ENCODE assay signal across 2 cellular contexts in the genomic region with DNA sequence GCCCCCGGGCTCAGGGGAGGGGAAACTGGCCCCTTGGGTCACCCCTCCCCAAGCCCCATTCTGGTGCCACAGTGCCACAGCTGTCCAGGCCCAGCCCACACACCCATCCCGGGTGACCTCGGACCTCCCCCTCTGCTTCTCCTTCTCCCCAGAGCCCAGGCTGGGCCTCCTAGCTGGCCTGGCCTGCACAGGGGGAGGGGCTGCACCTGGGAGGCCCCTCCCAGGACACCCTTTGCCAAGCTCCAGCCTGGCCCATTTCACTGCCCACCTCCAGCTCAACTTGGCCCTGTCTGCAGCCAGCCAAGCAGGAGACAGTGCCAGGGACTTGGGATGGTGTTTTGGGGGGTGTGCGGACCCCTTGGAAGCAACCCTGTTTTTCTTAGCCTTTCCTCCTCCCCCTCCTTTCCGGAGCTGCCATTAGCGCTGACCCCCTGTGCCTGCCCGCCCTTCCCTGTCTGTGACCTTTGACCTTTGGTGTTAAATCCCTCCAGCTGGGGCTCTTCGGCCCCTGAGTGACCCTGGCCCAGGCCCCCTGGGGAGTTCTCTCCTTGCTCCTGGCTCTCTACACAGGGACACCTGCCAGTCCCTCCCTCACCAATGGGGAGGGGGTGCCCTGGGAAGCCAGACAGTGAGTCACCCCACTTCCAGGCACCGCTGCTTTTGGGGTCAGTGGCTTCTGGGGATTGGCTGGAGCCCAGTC.
TF ChIP-seq lines count a peak whose summit lies in the region.

No MANE protein-coding gene starts in this region.

TF ChIP-seq in endothelial cell of umbilical vein, 7 proteins besides CTCF, POLR2A, EP300 and RAD21:
- TF ChIP-seq POLR2AphosphoS5 (IDR thresholded peaks at IDR 0.05; ENCODE audit: insufficient read depth, low read depth, low read length) = no peak
- TF ChIP-seq FOS (IDR thresholded peaks at IDR 0.05; ENCODE audit: borderline replicate concordance, insufficient read depth, low read length) = peak; percentile 10
- TF ChIP-seq GATA2 (IDR thresholded peaks at IDR 0.05; ENCODE audit: insufficient read depth, insufficient read length, low read depth, low read length) = no peak
TF ChIP-seq in endothelial cell of umbilical vein: peak in this region for 1.

TF ChIP-seq in neural cell, 6 proteins besides CTCF, POLR2A, EP300 and RAD21:
- TF ChIP-seq POLR2AphosphoS5 (IDR thresholded peaks at IDR 0.05) = no peak
- TF ChIP-seq EZH2 (IDR thresholded peaks at IDR 0.05; ENCODE audit: borderline replicate concordance, insufficient read depth, low read length, poor library complexity, severe bottlenecking) = no peak
